ENCODE assay signal across 29 cellular contexts in genomic region chr6:159723259-159723658, GRCh38.
"Had no signal": no experiment of that assay in that cellular context is flagged by ENCODE, and none has a peak within 500 bp of the region (broad histone marks: within the 10 kb centered on the region; RNA-seq: fewer than 3 reads in every experiment).

No MANE protein-coding gene starts in this region.

- H3K27me3 ChIP-seq: breast epithelium, hepatocyte, left lung, pancreas, stomach, suprapubic skin, tibial nerve, uterus had no signal

- ATAC-seq: activated CD8-positive, alpha-beta memory T cell treated with anti-CD3 and anti-CD28 coated beads, Interleukin-2, amount 10 ng/mL, durations not matched to agents 7 days and 5 days; esophagus mucosa; left lung; natural killer cell treated with Interleukin-12 subunit alpha and Interleukin-12 subunit beta and Interleukin-15 and Interleukin-18, amount 100 ng/mL, for 72 hours; pancreas; right cardiac atrium; T-cell had no signal

- H3K4me3 ChIP-seq: breast epithelium, hepatocyte, left lung, lung, pancreas, stomach, suprapubic skin, tibial nerve, uterus had no signal

- DNase-seq: activated CD4-positive, alpha-beta memory T cell treated with anti-CD3 and anti-CD28 coated beads, Interleukin-2, amount 10 ng/mL, durations not matched to agents 7 days and 5 days; activated CD4-positive, alpha-beta T cell treated with anti-CD3 and anti-CD28 coated beads for 48 hours; activated CD4-positive, CD25-positive, alpha-beta regulatory T cell; activated CD8-positive, alpha-beta memory T cell treated with anti-CD3 and anti-CD28 coated beads, Interleukin-2, amount 10 ng/mL, durations not matched to agents 7 days and 5 days; activated effector memory CD4-positive, alpha-beta T cell treated with anti-CD3 and anti-CD28 coated beads, Interleukin-2, amount 50 U/mL, for 16 hours; activated naive CD8-positive, alpha-beta T cell treated with anti-CD3 and anti-CD28 coated beads for 36 hours; activated T-cell treated with anti-CD3 and anti-CD28 coated beads for 4 hours; amniotic stem cell; effector memory CD4-positive, alpha-beta T cell; foreskin melanocyte; glutamatergic neuron; immature natural killer cell; left lung; pancreas; right cardiac atrium; stimulated activated CD4-positive, alpha-beta T cell treated with anti-CD3 and anti-CD28 coated beads, Interleukin-12 subunit alpha, Interleukin-12 subunit beta, amount 100 ng/mL, for 4 hours; stimulated activated CD4-positive, alpha-beta T cell treated with anti-CD3 and anti-CD28 coated beads, Interleukin-4, amount 100 ng/mL, for 4 hours; stomach; T-cell; T-helper 9 cell; uterus had no signal

- H3K9me3 ChIP-seq: breast epithelium, left lung, pancreas, stomach, suprapubic skin, tibial nerve, uterus had no signal

- H3K4me1 ChIP-seq: breast epithelium had no signal

- H3K27ac Mint-ChIP-seq: activated CD4-positive, alpha-beta memory T cell treated with anti-CD3 and anti-CD28 coated beads, Interleukin-2, amount 10 ng/mL, durations not matched to agents 7 days and 5 days; activated CD8-positive, alpha-beta memory T cell treated with anti-CD3 and anti-CD28 coated beads, Interleukin-2, amount 10 ng/mL, durations not matched to agents 7 days and 5 days; activated naive CD8-positive, alpha-beta T cell treated with anti-CD3 and anti-CD28 coated beads for 36 hours; natural killer cell treated with Interleukin-12 subunit alpha and Interleukin-12 subunit beta and Interleukin-15 and Interleukin-18, amount 100 ng/mL, for 72 hours had no signal

- H3K27me3 Mint-ChIP-seq: activated CD4-positive, alpha-beta memory T cell treated with anti-CD3 and anti-CD28 coated beads, Interleukin-2, amount 10 ng/mL, durations not matched to agents 7 days and 5 days; activated CD8-positive, alpha-beta memory T cell treated with anti-CD3 and anti-CD28 coated beads, Interleukin-2, amount 10 ng/mL, durations not matched to agents 7 days and 5 days; activated naive CD8-positive, alpha-beta T cell treated with anti-CD3 and anti-CD28 coated beads for 36 hours; central memory CD8-positive, alpha-beta T cell; natural killer cell treated with Interleukin-12 subunit alpha and Interleukin-12 subunit beta and Interleukin-15 and Interleukin-18, amount 100 ng/mL, for 72 hours; T-cell had no signal

- H3K27ac ChIP-seq: breast epithelium, hepatocyte, left lung, pancreas, stomach, suprapubic skin, tibial nerve, uterus had no signal

- H3K4me3 Mint-ChIP-seq: activated CD4-positive, alpha-beta memory T cell treated with anti-CD3 and anti-CD28 coated beads, Interleukin-2, amount 10 ng/mL, durations not matched to agents 7 days and 5 days; activated CD8-positive, alpha-beta memory T cell treated with anti-CD3 and anti-CD28 coated beads, Interleukin-2, amount 10 ng/mL, durations not matched to agents 7 days and 5 days; activated naive CD8-positive, alpha-beta T cell treated with anti-CD3 and anti-CD28 coated beads for 36 hours; central memory CD8-positive, alpha-beta T cell; immature natural killer cell; natural killer cell treated with Interleukin-12 subunit alpha and Interleukin-12 subunit beta and Interleukin-15 and Interleukin-18, amount 100 ng/mL, for 72 hours; T-cell had no signal

- H3K36me3 ChIP-seq: breast epithelium, left lung, pancreas, suprapubic skin, tibial nerve, uterus had no signal
